Comparison of ENCODE assay signal across 13 cellular contexts in genomic region chr11:30317030-30317429, GRCh38. TPM values are rescaled to one million over a fixed set of nuclear protein-coding genes. Genes with fewer than 3 reads are reported as not detected.
DNase-seq lines count a peak whose midpoint lies in the region; ATAC-seq and TF ChIP-seq lines count a peak whose summit lies in the region.
"Had no signal": no experiment of that assay in that cellular context is flagged by ENCODE, and none has a peak within 500 bp of the region (broad histone marks: within the 10 kb centered on the region; RNA-seq: fewer than 3 reads in every experiment).

No MANE protein-coding gene starts in this region.

- H3K4me3 ChIP-seq in naive thymus-derived CD4-positive, alpha-beta T cell (ENCODE audit: low read length), result no peak overlapping the region
- H3K4me3 ChIP-seq: esophagus squamous epithelium, lower lobe of right lung had no signal

- DNase-seq in GM20000 (ENCODE audit: low spot score) (peak; percentile 15), hypothalamus (lab: John Stamatoyannopoulos, UW) (no peak)
- DNase-seq in activated CD4-positive, alpha-beta T cell treated with anti-CD3 and anti-CD28 coated beads, Interleukin-2, amount 10 ng/mL, durations not matched to agents 7 days and 5 days, result no peak
- no peak for DNase-seq in activated effector memory CD4-positive, alpha-beta T cell treated with Interleukin-2 at 50 U/mL for 16 hours
- DNase-seq in naive thymus-derived CD4-positive, alpha-beta T cell, result no peak
- DNase-seq: cortex of kidney, esophagus squamous epithelium, lower lobe of right lung, NCI-H2171 treated with DMSO at 0.1 percent for 48 hours had no signal

- no peaks in the 10 kb centered on the region for H3K9me3 Mint-ChIP-seq in activated CD4-positive, alpha-beta T cell treated with anti-CD3 and anti-CD28 coated beads, Interleukin-2, amount 10 ng/mL, durations not matched to agents 7 days and 5 days
- no peaks in the 10 kb centered on the region for H3K9me3 Mint-ChIP-seq in naive thymus-derived CD4-positive, alpha-beta T cell
- H3K9me3 Mint-ChIP-seq: nephron had no signal

- H3K27ac ChIP-seq in naive thymus-derived CD4-positive, alpha-beta T cell (ENCODE audit: low read depth, low read length), result no peak overlapping the region
- H3K27ac ChIP-seq: esophagus squamous epithelium, lower lobe of right lung had no signal

- no peaks in the 10 kb centered on the region for H3K9me3 ChIP-seq in naive thymus-derived CD4-positive, alpha-beta T cell (ENCODE audit: control insufficient read depth in 2 of 3, low read length in 3 of 3)
- H3K9me3 ChIP-seq: esophagus squamous epithelium, lower lobe of right lung had no signal

- intact Hi-C loops in naive thymus-derived CD4-positive, alpha-beta T cell (cut with micrococcal nuclease), result no loop called here

- peaks cover 0 to under 1% of the 10 kb centered on the region in 2 donors for H3K4me1 ChIP-seq in naive thymus-derived CD4-positive, alpha-beta T cell (ENCODE audit: control insufficient read depth in 2 of 2, insufficient read depth in 2 of 2, low read length in 2 of 2)

- POLR2A ChIA-PET in activated CD4-positive, alpha-beta T cell treated with anti-CD3 and anti-CD28 coated beads, Interleukin-2, amount 10 ng/mL, durations not matched to agents 7 days and 5 days (lab: Charles Lee), result no interaction called here
- POLR2A ChIA-PET in naive thymus-derived CD4-positive, alpha-beta T cell (lab: Charles Lee), result interaction anchor here (1.0 kb wide), 1 partner anchor 10 kb away, joined by 5 read pairs; no protein-coding TSS in a partner anchor

- H3K4me3 Mint-ChIP-seq in activated CD4-positive, alpha-beta T cell treated with anti-CD3 and anti-CD28 coated beads, Interleukin-2, amount 10 ng/mL, durations not matched to agents 7 days and 5 days, result no peak overlapping the region
- H3K4me3 Mint-ChIP-seq in naive thymus-derived CD4-positive, alpha-beta T cell, result no peak overlapping the region
- H3K4me3 Mint-ChIP-seq: nephron had no signal

- H3K27me3 ChIP-seq in naive thymus-derived CD4-positive, alpha-beta T cell (ENCODE audit: control insufficient read depth in 2 of 2, insufficient read depth in 2 of 2, low read length in 2 of 2), result no peaks in the 10 kb centered on the region

- no peaks in the 10 kb centered on the region for H3K36me3 Mint-ChIP-seq in activated CD4-positive, alpha-beta T cell treated with anti-CD3 and anti-CD28 coated beads, Interleukin-2, amount 10 ng/mL, durations not matched to agents 7 days and 5 days (ENCODE audit: low read depth)
- H3K36me3 Mint-ChIP-seq in naive thymus-derived CD4-positive, alpha-beta T cell, result peaks cover 0 to 3% (median 0%) of the 10 kb centered on the region in 5 donors

- H3K27ac Mint-ChIP-seq in activated CD4-positive, alpha-beta T cell treated with anti-CD3 and anti-CD28 coated beads, Interleukin-2, amount 10 ng/mL, durations not matched to agents 7 days and 5 days, result no peak overlapping the region
- no peak overlapping the region for H3K27ac Mint-ChIP-seq in naive thymus-derived CD4-positive, alpha-beta T cell
- H3K27ac Mint-ChIP-seq: nephron had no signal

- no peak for TF ChIP-seq CTCF in GM20000 (IDR thresholded peaks at IDR 0.05; ENCODE audit: extremely low read depth, missing control alignments)

- peaks cover 28% of the 10 kb centered on the region for H3K27me3 Mint-ChIP-seq in activated CD4-positive, alpha-beta T cell treated with anti-CD3 and anti-CD28 coated beads, Interleukin-2, amount 10 ng/mL, durations not matched to agents 7 days and 5 days
- peaks cover 15 to 36% (median 25%) of the 10 kb centered on the region in 5 donors for H3K27me3 Mint-ChIP-seq in naive thymus-derived CD4-positive, alpha-beta T cell

- CTCF ChIA-PET in activated CD4-positive, alpha-beta T cell treated with anti-CD3 and anti-CD28 coated beads, Interleukin-2, amount 10 ng/mL, durations not matched to agents 7 days and 5 days (lab: Charles Lee), result interaction anchor here (1.9 kb wide), 1 partner anchor 9 kb away, joined by 6 read pairs; no protein-coding TSS in a partner anchor
- CTCF ChIA-PET in naive thymus-derived CD4-positive, alpha-beta T cell (lab: Charles Lee), result interaction anchor here (2.7 kb wide), 1 partner anchor 9 kb away, joined by 9 read pairs; no protein-coding TSS in a partner anchor

- H3K4me1 Mint-ChIP-seq in activated CD4-positive, alpha-beta T cell treated with anti-CD3 and anti-CD28 coated beads, Interleukin-2, amount 10 ng/mL, durations not matched to agents 7 days and 5 days, result peaks cover 15% of the 10 kb centered on the region
- H3K4me1 Mint-ChIP-seq in naive thymus-derived CD4-positive, alpha-beta T cell, result peaks cover 1 to 7% (median 3%) of the 10 kb centered on the region in 7 donors
- H3K4me1 Mint-ChIP-seq: nephron had no signal

- no peaks in the 10 kb centered on the region for H3K36me3 ChIP-seq in naive thymus-derived CD4-positive, alpha-beta T cell (ENCODE audit: control insufficient read depth in 2 of 3, insufficient read depth in 3 of 3, low read length in 3 of 3)
- H3K36me3 ChIP-seq: esophagus squamous epithelium, lower lobe of right lung had no signal

- ATAC-seq in GM18498 (IDR thresholded peaks at IDR 0.05; ENCODE audit: unreplicated experiment) (peak; percentile 70), HG02885 (IDR thresholded peaks at IDR 0.05; ENCODE audit: poor library complexity, unreplicated experiment) (peak; percentile 69), HG03565 (IDR thresholded peaks at IDR 0.05; ENCODE audit: unreplicated experiment) (peak; percentile 58)
- no peak for ATAC-seq in naive thymus-derived CD4-positive, alpha-beta T cell
- ATAC-seq: lower lobe of right lung had no signal

RNA-seq across cellular contexts. Expression of gene ARL14EP, which starts 5.9 kb away (rescaled TPM):
- total RNA-seq in activated CD4-positive, alpha-beta T cell treated with anti-CD3 and anti-CD28 coated beads, Interleukin-2, amount 10 ng/mL, durations not matched to agents 7 days and 5 days, result 10 to 100 TPM; 36.5 to 47.6 TPM
- 10 to 100 TPM; 20.8 to 45.8 (median 43.5) TPM for total RNA-seq in naive thymus-derived CD4-positive, alpha-beta T cell
- polyA plus RNA-seq in naive thymus-derived CD4-positive, alpha-beta T cell, result 10 to 100 TPM; 52.9 to 70.9 TPM
